Comparison of ENCODE assay signal across 21 cellular contexts in the genomic region with DNA sequence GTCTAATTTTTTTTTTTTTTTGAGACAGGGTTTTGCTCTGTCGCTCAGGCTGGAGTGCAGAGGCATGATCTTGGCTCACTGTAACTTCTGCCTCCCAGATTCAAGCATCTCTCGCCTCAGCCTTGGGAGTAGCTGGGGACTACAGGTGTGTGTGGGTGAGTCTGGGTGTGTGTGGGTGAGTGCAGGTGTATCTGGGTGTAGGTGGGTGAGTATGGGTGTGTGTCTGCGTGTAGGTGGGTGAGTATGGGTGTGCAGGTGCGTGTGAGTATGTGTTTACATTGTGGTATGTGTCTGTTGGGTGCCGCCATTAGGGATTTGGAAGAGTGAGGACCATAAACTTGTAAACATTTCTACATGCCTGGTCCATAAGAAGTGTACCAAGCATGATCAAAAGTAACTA. TPM values are rescaled to one million over a fixed set of nuclear protein-coding genes. Genes with fewer than 3 reads are reported as not detected.
DNase-seq lines count a peak whose midpoint lies in the region; ATAC-seq and TF ChIP-seq lines count a peak whose summit lies in the region.
"Had no signal": no experiment of that assay in that cellular context is flagged by ENCODE, and none has a peak within 500 bp of the region (broad histone marks: within the 10 kb centered on the region; RNA-seq: fewer than 3 reads in every experiment).

No MANE protein-coding gene starts in this region.

- H2BK5ac ChIP-seq in neuronal stem cell (ENCODE audit: low read length): no peak overlapping the region

- no peaks in the 10 kb centered on the region for H3K79me1 ChIP-seq in neuronal stem cell (ENCODE audit: low read depth, low read length)

- H3K4ac ChIP-seq in neuronal stem cell (ENCODE audit: low read length): no peak overlapping the region

- no peak overlapping the region for H2BK15ac ChIP-seq in neuronal stem cell (ENCODE audit: low read length)

- no peak overlapping the region for H4K91ac ChIP-seq in neuronal stem cell (ENCODE audit: low read depth, low read length, poor library complexity)

- no peak overlapping the region for H2AK5ac ChIP-seq in neuronal stem cell (ENCODE audit: low read depth, low read length)

- H3K4me3 Mint-ChIP-seq in nephron: peak overlapping the region in 2 of 3 experiments; percentile 13 to 44
- H3K4me3 Mint-ChIP-seq in type B pancreatic cell: peak overlapping the region; percentile 24
- H3K4me3 Mint-ChIP-seq: CD4-positive, alpha-beta T cell; CD8-positive, alpha-beta T cell had no signal

- H3K36me3 Mint-ChIP-seq in nephron (ENCODE audit: low read depth) (no peaks in the 10 kb centered on the region), type B pancreatic cell (no peaks in the 10 kb centered on the region)
- H3K36me3 Mint-ChIP-seq: CD8-positive, alpha-beta T cell had no signal

- no peak for DNase-seq in neuronal stem cell (ENCODE audit: low spot score)
- no peak for DNase-seq in type B pancreatic cell (ENCODE audit: extremely low spot score, unreplicated experiment)
- DNase-seq in NCI-H1694 (lab: John Stamatoyannopoulos, UW): no peak
- no peak for DNase-seq in Right ventricle myocardium inferior (ENCODE audit: missing footprints)
- DNase-seq: ACHN; BE2C; Caco-2; Calu3; CD4-positive, alpha-beta T cell; CD8-positive, alpha-beta T cell; DMS79 treated with DMSO at 0.1 percent for 48 hours; GF-D8 had no signal

- H3K4me1 ChIP-seq in HEK293 (ENCODE audit: control insufficient read depth, insufficient read depth, low read length) (no peaks in the 10 kb centered on the region), neuronal stem cell (ENCODE audit: control insufficient read depth in 2 of 2, insufficient read depth in 1 of 2, low read depth in 1 of 2, low read length in 2 of 2) (no peaks in the 10 kb centered on the region)
- H3K4me1 ChIP-seq: A549, BE2C, Caco-2 had no signal

- no peak overlapping the region for H2AFZ ChIP-seq in neuronal stem cell (ENCODE audit: low read length)

- intact Hi-C loops in Right ventricle myocardium inferior (cut with DNase I): no loop called here

- peaks cover 90% of the 10 kb centered on the region for H3K27me3 Mint-ChIP-seq in nephron (ENCODE audit: low read depth)
- H3K27me3 Mint-ChIP-seq in type B pancreatic cell: peaks cover 67% of the 10 kb centered on the region

- CTCF ChIA-PET in HEK293 (lab: Yijun Ruan, JAX): no interaction called here

- H3K18ac ChIP-seq in neuronal stem cell (ENCODE audit: low read length): no peak overlapping the region

- H3K4me1 Mint-ChIP-seq in nephron: no peaks in the 10 kb centered on the region
- H3K4me1 Mint-ChIP-seq in type B pancreatic cell (ENCODE audit: unreplicated experiment): peaks cover 3% of the 10 kb centered on the region

- no peak overlapping the region for H3K23ac ChIP-seq in neuronal stem cell (ENCODE audit: low read depth, low read length, poor library complexity)

- POLR2A ChIA-PET in HEK293 (lab: Yijun Ruan, JAX): no interaction called here

- no CpG with 5 or more reads among the region's 5 CpGs for WGBS in neuronal stem cell (ENCODE audit: extremely low coverage in 2 of 2, insufficient read length in 2 of 2, insufficient replicate concordance in 1 of 2), 2 donors

- no peaks in the 10 kb centered on the region for H3K9me3 Mint-ChIP-seq in nephron
- H3K9me3 Mint-ChIP-seq in type B pancreatic cell: no peaks in the 10 kb centered on the region
- H3K9me3 Mint-ChIP-seq: CD4-positive, alpha-beta T cell; CD8-positive, alpha-beta T cell had no signal

- no peaks in the 10 kb centered on the region for H3K9me3 ChIP-seq in HEK293 (ENCODE audit: control insufficient read depth, insufficient read depth, low read depth, low read length)
- H3K9me3 ChIP-seq in neuronal stem cell (replicated peaks in 1 of 2; ENCODE audit: control insufficient read depth in 2 of 2, insufficient read depth in 1 of 2, low read depth in 1 of 2, low read length in 2 of 2): no peaks in the 10 kb centered on the region
- H3K9me3 ChIP-seq: A549, BE2C, BLaER1, Caco-2 had no signal

- no peak overlapping the region for H3K27ac Mint-ChIP-seq in nephron
- no peak overlapping the region for H3K27ac Mint-ChIP-seq in type B pancreatic cell
- H3K27ac Mint-ChIP-seq: CD4-positive, alpha-beta T cell; CD8-positive, alpha-beta T cell had no signal

- no peak overlapping the region for H3K4me3 ChIP-seq in HEK293 (ENCODE audit: low read depth, low read length)
- H3K4me3 ChIP-seq in neuronal stem cell (ENCODE audit: low read length in 2 of 2): no peak overlapping the region
- H3K4me3 ChIP-seq: A549, BLaER1 had no signal

- no peak overlapping the region for H3K27ac ChIP-seq in HEK293 (ENCODE audit: extremely low read depth, low read depth, low read length)
- no peak overlapping the region for H3K27ac ChIP-seq in neuronal stem cell (replicated peaks; ENCODE audit: low read length)
- H3K27ac ChIP-seq: 22Rv1, A549, BLaER1, C4-2B had no signal

- no peak for ATAC-seq in Right ventricle myocardium inferior
- ATAC-seq in HG03108 (IDR thresholded peaks at IDR 0.05; ENCODE audit: unreplicated experiment): no peak
- ATAC-seq: A549; CD8-positive, alpha-beta T cell had no signal

- peaks cover 2 to 30% (median 8%) of the 10 kb centered on the region in 3 experiments for H3K27me3 ChIP-seq in neuronal stem cell (ENCODE audit: control insufficient read depth in 3 of 3, insufficient read depth in 3 of 3, low read depth in 1 of 3, low read length in 3 of 3)
- H3K27me3 ChIP-seq: BE2C, BLaER1 had no signal

- no peak overlapping the region for H2BK120ac ChIP-seq in neuronal stem cell (ENCODE audit: low read depth, low read length)

- no peak overlapping the region for H3K14ac ChIP-seq in neuronal stem cell (ENCODE audit: low read length)

- no peak overlapping the region for H2BK12ac ChIP-seq in neuronal stem cell (ENCODE audit: low read length)

- no peak for TF ChIP-seq CTCF in HEK293 (tag by site-specific recombination; IDR thresholded peaks at IDR 0.05)
- no peak for TF ChIP-seq CTCF in nephron (IDR thresholded peaks at IDR 0.05; ENCODE audit: unreplicated experiment in 3 of 3)
- no peak for TF ChIP-seq CTCF in type B pancreatic cell (conservative IDR thresholded peaks at IDR 0.05)

- H3K9ac ChIP-seq in neuronal stem cell (ENCODE audit: low read depth, low read length, poor library complexity): peak overlapping the region; percentile 21
- H3K9ac ChIP-seq: BLaER1 had no signal

- no peak overlapping the region for H3K4me2 ChIP-seq in neuronal stem cell (ENCODE audit: insufficient read depth, low read length, poor library complexity, severe bottlenecking)
- H3K4me2 ChIP-seq: A549, BLaER1 had no signal

- no peak overlapping the region for H4K8ac ChIP-seq in neuronal stem cell (ENCODE audit: low read depth, low read length)

- H3K36me3 ChIP-seq in HEK293 (ENCODE audit: control insufficient read depth in 2 of 2, insufficient read depth in 1 of 2, low read length in 2 of 2) (no peaks in the 10 kb centered on the region), neuronal stem cell (replicated peaks in 1 of 2; ENCODE audit: control insufficient read depth in 2 of 2, insufficient read depth in 2 of 2, low read length in 2 of 2) (no peaks in the 10 kb centered on the region)
- H3K36me3 ChIP-seq: BE2C, BLaER1 had no signal

TF ChIP-seq in HEK293, 187 proteins besides CTCF, POLR2A, EP300 and RAD21:
- TF ChIP-seq EGR2 (tag by site-specific recombination; IDR thresholded peaks at IDR 0.05; ENCODE audit: low read depth) (peak; percentile 93), ZNF433 (tag by site-specific recombination; IDR thresholded peaks at IDR 0.05; ENCODE audit: low read depth) (no peak), ZFHX2 (tag by site-specific recombination; conservative IDR thresholded peaks at IDR 0.05) (peak; percentile 76), ZNF366 (tag by site-specific recombination; conservative IDR thresholded peaks at IDR 0.05) (no peak), ZNF175 (tag by site-specific recombination; IDR thresholded peaks at IDR 0.05) (no peak)
- TF ChIP-seq, protein P1, sequence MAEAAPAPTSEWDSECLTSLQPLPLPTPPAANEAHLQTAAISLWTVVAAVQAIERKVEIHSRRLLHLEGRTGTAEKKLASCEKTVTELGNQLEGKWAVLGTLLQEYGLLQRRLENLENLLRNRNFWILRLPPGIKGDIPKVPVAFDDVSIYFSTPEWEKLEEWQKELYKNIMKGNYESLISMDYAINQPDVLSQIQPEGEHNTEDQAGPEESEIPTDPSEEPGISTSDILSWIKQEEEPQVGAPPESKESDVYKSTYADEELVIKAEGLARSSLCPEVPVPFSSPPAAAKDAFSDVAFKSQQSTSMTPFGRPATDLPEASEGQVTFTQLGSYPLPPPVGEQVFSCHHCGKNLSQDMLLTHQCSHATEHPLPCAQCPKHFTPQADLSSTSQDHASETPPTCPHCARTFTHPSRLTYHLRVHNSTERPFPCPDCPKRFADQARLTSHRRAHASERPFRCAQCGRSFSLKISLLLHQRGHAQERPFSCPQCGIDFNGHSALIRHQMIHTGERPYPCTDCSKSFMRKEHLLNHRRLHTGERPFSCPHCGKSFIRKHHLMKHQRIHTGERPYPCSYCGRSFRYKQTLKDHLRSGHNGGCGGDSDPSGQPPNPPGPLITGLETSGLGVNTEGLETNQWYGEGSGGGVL (tag by site-specific recombination; IDR thresholded peaks at IDR 0.05): no peak

RNA-seq across cellular contexts. Expression of a gene that starts 1.5 kb away (rescaled TPM):
- polyA plus RNA-seq in neuronal stem cell (2013, experiment 1 of 2): not detected
- 0.01 TPM for polyA plus RNA-seq in neuronal stem cell (2013, experiment 2 of 2)
- total RNA-seq in type B pancreatic cell (ENCODE audit: low replicate concordance) (0.29 and 0.50 TPM in 2 replicates), Right ventricle myocardium inferior (0.16 TPM)
- total RNA-seq: A172; Caco-2; Calu3; CD4-positive, alpha-beta T cell; CD8-positive, alpha-beta T cell had no signal
- polyA plus RNA-seq: AG04450 had no signal
